30 cellular contexts compared by ENCODE assay signal in genomic region chr2:225275443-225275842, GRCh38.
"Had no signal": no experiment of that assay in that cellular context is flagged by ENCODE, and none has a peak within 500 bp of the region (broad histone marks: within the 10 kb centered on the region; RNA-seq: fewer than 3 reads in every experiment).

No MANE protein-coding gene starts in this region.

- H3K27ac ChIP-seq: adrenal gland, ascending aorta, cardiac muscle cell, colonic mucosa, epithelial cell of prostate, gastrocnemius medialis, hepatocyte, parathyroid adenoma, right atrium auricular region, spleen, suprapubic skin, tibial artery, upper lobe of right lung, WERI-Rb-1 had no signal

- H3K36me3 ChIP-seq: adrenal gland, ascending aorta, cardiac muscle cell, colonic mucosa, gastrocnemius medialis, right atrium auricular region, spleen, suprapubic skin, tibial artery, upper lobe of right lung, WERI-Rb-1 had no signal

- H2AFZ ChIP-seq: hepatocyte, parathyroid adenoma had no signal

- FAIRE-seq: endometrium, keratinocyte had no signal

- H3K9me3 ChIP-seq: adrenal gland, colonic mucosa, gastrocnemius medialis, upper lobe of right lung had no signal

- H3K79me2 ChIP-seq: hepatocyte, parathyroid adenoma had no signal

- H3K4me1 ChIP-seq: adrenal gland, ascending aorta, colonic mucosa, gastrocnemius medialis, parathyroid adenoma, right atrium auricular region, suprapubic skin, tibial artery, upper lobe of right lung had no signal

- H3K4me3 ChIP-seq: adrenal gland, ascending aorta, cardiac muscle cell, colonic mucosa, gastrocnemius medialis, hepatocyte, right atrium auricular region, spleen, suprapubic skin, tibial artery, upper lobe of right lung had no signal

- H3K4me2 ChIP-seq: hepatocyte had no signal

- ATAC-seq: activated CD4-positive, CD25-positive, alpha-beta regulatory T cell treated with anti-CD3 and anti-CD28 coated beads, Interleukin-2, amount 50 U/mL, for 24 hours; gastrocnemius medialis; left ventricle myocardium superior; naive thymus-derived CD4-positive, alpha-beta T cell; upper lobe of right lung had no signal

- H3K9ac ChIP-seq: parathyroid adenoma had no signal

- H3K27me3 ChIP-seq: adrenal gland, ascending aorta, cardiac muscle cell, colonic mucosa, gastrocnemius medialis, hepatocyte, right atrium auricular region, spleen, suprapubic skin, tibial artery, upper lobe of right lung had no signal

- DNase-seq: activated CD4-positive, alpha-beta T cell treated with anti-CD3 and anti-CD28 coated beads for 48 hours; activated CD4-positive, alpha-beta T cell treated with anti-CD3 and anti-CD28 coated beads, Interleukin-2, amount 50 U/mL, for 48 hours; activated CD8-positive, alpha-beta memory T cell treated with anti-CD3 and anti-CD28 coated beads, Interleukin-2, amount 50 U/mL, for 4 hours; activated effector memory CD4-positive, alpha-beta T cell treated with anti-CD3 and anti-CD28 coated beads, Interleukin-2, amount 50 U/mL, for 16 hours; activated naive CD4-positive, alpha-beta T cell treated with anti-CD3 and anti-CD28 coated beads for 36 hours; activated naive CD8-positive, alpha-beta T cell treated with anti-CD3 and anti-CD28 coated beads for 36 hours; activated T-cell treated with anti-CD3 and anti-CD28 coated beads, Interleukin-2, amount 50 U/mL, for 1 hour; cerebellar nuclear complex; colonic mucosa; effector CD8-positive, alpha-beta T cell; gastrocnemius medialis; left cardiac atrium; left ventricle myocardium superior; naive thymus-derived CD4-positive, alpha-beta T cell; spleen; stimulated activated naive CD4-positive, alpha-beta T cell; tibial artery; upper lobe of right lung; WERI-Rb-1 had no signal
